9 cellular contexts compared by ENCODE assay signal in genomic region chr1:1631793-1632420, GRCh38. TPM values are rescaled to one million over a fixed set of nuclear protein-coding genes. Genes with fewer than 3 reads are reported as not detected.
DNase-seq lines count a peak whose midpoint lies in the region; ATAC-seq and TF ChIP-seq lines count a peak whose summit lies in the region.
"Had no signal": no experiment of that assay in that cellular context is flagged by ENCODE, and none has a peak within 500 bp of the region (broad histone marks: within the 10 kb centered on the region; RNA-seq: fewer than 3 reads in every experiment).

Gene MMP23B, plus strand, starts transcription at chr1:1632173. Its CDS starts 46 bp downstream, at chr1:1632219.

- H3K9me3 ChIP-seq in CD4-positive, CD25-positive, alpha-beta regulatory T cell (ENCODE audit: control insufficient read depth in 2 of 2, low read length in 2 of 2): no peaks in the 10 kb centered on the region
- H3K9me3 ChIP-seq in KOPT-K1 (ENCODE audit: insufficient read depth, low read length, poor library complexity, severe bottlenecking): no peaks in the 10 kb centered on the region
- no peaks in the 10 kb centered on the region for H3K9me3 ChIP-seq in neural progenitor cell (ENCODE audit: low read depth)

- peaks cover 29% of the 10 kb centered on the region for H3K4me1 ChIP-seq in CD4-positive, CD25-positive, alpha-beta regulatory T cell (ENCODE audit: control insufficient read depth, insufficient read depth, low read length, poor library complexity, severe bottlenecking)
- H3K4me1 ChIP-seq in neural progenitor cell: peaks cover 4% of the 10 kb centered on the region

- no peak for ATAC-seq in CD4-positive, CD25-positive, alpha-beta regulatory T cell (ENCODE audit: low read depth in 2 of 2)
- peak; percentile 5 for ATAC-seq in Right ventricle myocardium inferior
- ATAC-seq in HG02623 (IDR thresholded peaks at IDR 0.05; ENCODE audit: unreplicated experiment): no peak
- ATAC-seq in GM21423 (IDR thresholded peaks at IDR 0.05; ENCODE audit: unreplicated experiment): no peak
- ATAC-seq in HG02852 (IDR thresholded peaks at IDR 0.05; ENCODE audit: unreplicated experiment): no peak

- H3K79me2 ChIP-seq in neural progenitor cell (ENCODE audit: low read depth): no peaks in the 10 kb centered on the region

- peaks cover 14% of the 10 kb centered on the region for H4K20me1 ChIP-seq in neural progenitor cell (ENCODE audit: low read depth)

- H3K9ac ChIP-seq in neural progenitor cell: no peak within 1 kb of the TSS

- no peak within 1 kb of the TSS for H3K27ac ChIP-seq in CD4-positive, CD25-positive, alpha-beta regulatory T cell (ENCODE audit: insufficient read depth, low read length, poor library complexity, severe bottlenecking)
- H3K27ac ChIP-seq in KOPT-K1 (ENCODE audit: low read depth, low read length, poor library complexity, severe bottlenecking) (peak within 1 kb of the TSS; percentile 77), neural progenitor cell (no peak within 1 kb of the TSS)

- H3K4me1 Mint-ChIP-seq in CD4-positive, CD25-positive, alpha-beta regulatory T cell: peaks cover 0 to 6% (median 3%) of the 10 kb centered on the region in 4 donors
- peaks cover 2% of the 10 kb centered on the region for H3K4me1 Mint-ChIP-seq in neural progenitor cell

- no peak for DNase-seq in CD4-positive, CD25-positive, alpha-beta regulatory T cell
- DNase-seq in Right ventricle myocardium inferior (ENCODE audit: missing footprints): peak; percentile 58
- DNase-seq in neural progenitor cell (ENCODE audit: low spot score): peak; percentile 78
- no peak for DNase-seq in stimulated activated CD8-positive, alpha-beta memory T cell treated with anti-CD3 and anti-CD28 coated beads, Interleukin-4, amount 100 ng/mL, for 48 hours
- DNase-seq: NCI-H446 had no signal

- H3K27me3 Mint-ChIP-seq in CD4-positive, CD25-positive, alpha-beta regulatory T cell: peaks cover 6% of the 10 kb centered on the region
- peaks cover 6% of the 10 kb centered on the region for H3K27me3 Mint-ChIP-seq in neural progenitor cell (ENCODE audit: insufficient read depth, low read depth)

- peak within 1 kb of the TSS; percentile 80 for H3K4me2 ChIP-seq in neural progenitor cell

- H3F3A ChIP-seq in neural progenitor cell (ENCODE audit: low read depth): peaks cover 4% of the 10 kb centered on the region

- no peaks in the 10 kb centered on the region for H3K36me3 ChIP-seq in CD4-positive, CD25-positive, alpha-beta regulatory T cell (ENCODE audit: control insufficient read depth, insufficient read depth, low read length)
- H3K36me3 ChIP-seq in KOPT-K1 (ENCODE audit: insufficient read depth, low read length) (peaks cover 8% of the 10 kb centered on the region; the same call in 1 of the 2 replicates), neural progenitor cell (no peaks in the 10 kb centered on the region)

- peaks cover 0 to 2% (median 0%) of the 10 kb centered on the region in 7 donors for H3K9me3 Mint-ChIP-seq in CD4-positive, CD25-positive, alpha-beta regulatory T cell
- no peaks in the 10 kb centered on the region for H3K9me3 Mint-ChIP-seq in neural progenitor cell

- no peak within 1 kb of the TSS for H2AFZ ChIP-seq in neural progenitor cell (replicated peaks)

- H3K4me3 ChIP-seq in CD4-positive, CD25-positive, alpha-beta regulatory T cell (ENCODE audit: low read depth, low read length): no peak within 1 kb of the TSS
- H3K4me3 ChIP-seq in neural progenitor cell: peak within 1 kb of the TSS; percentile 45

- intact Hi-C loops in Right ventricle myocardium inferior (cut with DNase I): no loop called here

- no peaks in the 10 kb centered on the region for H3K36me3 Mint-ChIP-seq in CD4-positive, CD25-positive, alpha-beta regulatory T cell
- peaks cover 2% of the 10 kb centered on the region for H3K36me3 Mint-ChIP-seq in neural progenitor cell

- no peak within 1 kb of the TSS for H3K27ac Mint-ChIP-seq in CD4-positive, CD25-positive, alpha-beta regulatory T cell
- H3K27ac Mint-ChIP-seq in neural progenitor cell: no peak within 1 kb of the TSS

- TF ChIP-seq CTCF in neural progenitor cell (IDR thresholded peaks at IDR 0.05): no peak

- H3K4me3 Mint-ChIP-seq in CD4-positive, CD25-positive, alpha-beta regulatory T cell: peak within 1 kb of the TSS; percentile 19 to 85 (median 68)
- peak within 1 kb of the TSS; percentile 33 for H3K4me3 Mint-ChIP-seq in neural progenitor cell

- H3K27me3 ChIP-seq in CD4-positive, CD25-positive, alpha-beta regulatory T cell (ENCODE audit: control insufficient read depth, insufficient read depth, low read length): no peaks in the 10 kb centered on the region
- peaks cover 38% of the 10 kb centered on the region for H3K27me3 ChIP-seq in neural progenitor cell

RNA-seq across cellular contexts. Expression of gene MMP23B, which starts in this region (rescaled TPM):
- 4.1 TPM for total RNA-seq in CD4-positive, CD25-positive, alpha-beta regulatory T cell
- polyA plus RNA-seq in CD4-positive, CD25-positive, alpha-beta regulatory T cell: under 1 TPM in 2 of 4 donors, not detected in 2; 0.18 to 0.21 TPM
- total RNA-seq in Right ventricle myocardium inferior: 36.2 TPM
- total RNA-seq in neural progenitor cell (ENCODE audit: low replicate concordance): 4.2 and 4.7 TPM in 2 replicates

Comparison
In these comparisons a context has a peak if more than half of its experiments do, and no peak if none do; other contexts are left out.
1. DNase-seq: peak in Right ventricle myocardium inferior (single experiment) and neural progenitor cell (single experiment); none in CD4-positive, CD25-positive, alpha-beta regulatory T cell (0 of 3) and stimulated activated CD8-positive, alpha-beta memory T cell treated with anti-CD3 and anti-CD28 coated beads, Interleukin-4, amount 100 ng/mL, for 48 hours (single experiment).